In genomic region chr10:82934429-82934828, GRCh38 we compare ENCODE assay signal across 15 cellular contexts.
DNase-seq lines count a peak whose midpoint lies in the region; ATAC-seq and TF ChIP-seq lines count a peak whose summit lies in the region.
"Had no signal": no experiment of that assay in that cellular context is flagged by ENCODE, and none has a peak within 500 bp of the region (broad histone marks: within the 10 kb centered on the region; RNA-seq: fewer than 3 reads in every experiment).

No MANE protein-coding gene starts in this region.

- no peak overlapping the region for H3K9ac ChIP-seq in NT2/D1 (ENCODE audit: insufficient read length, low read depth)

- no peak overlapping the region for H3K4me3 ChIP-seq in breast epithelium
- no peak overlapping the region for H3K4me3 ChIP-seq in NT2/D1 (ENCODE audit: insufficient read length, low read depth)
- no peak overlapping the region for H3K4me3 ChIP-seq in epithelial cell of proximal tubule (ENCODE audit: low read depth, low read length)
- no peak overlapping the region for H3K4me3 ChIP-seq in thyroid gland (replicated peaks in 1 of 3)

- H3K4me3 Mint-ChIP-seq in MCF 10A (ENCODE audit: unreplicated experiment) = no peak overlapping the region

- no peaks in the 10 kb centered on the region for H3K9me3 Mint-ChIP-seq in MCF 10A (ENCODE audit: unreplicated experiment)

- H3K27me3 ChIP-seq in breast epithelium = no peaks in the 10 kb centered on the region
- no peaks in the 10 kb centered on the region for H3K27me3 ChIP-seq in NT2/D1 (ENCODE audit: insufficient read depth, insufficient read length)
- H3K27me3 ChIP-seq in thyroid gland = no peaks in the 10 kb centered on the region
- H3K27me3 ChIP-seq: brain microvascular endothelial cell, neutrophil had no signal

- CTCF ChIA-PET in MCF 10A (lab: Yijun Ruan, JAX) = interaction anchor here (1.9 kb wide), 1 partner anchor 23 kb away, joined by 5 read pairs; no protein-coding TSS in a partner anchor

- H3K9me3 ChIP-seq in breast epithelium (no peaks in the 10 kb centered on the region), NT2/D1 (ENCODE audit: insufficient read depth, low read length) (no peaks in the 10 kb centered on the region), thyroid gland (no peaks in the 10 kb centered on the region)
- H3K9me3 ChIP-seq: neutrophil had no signal

- H3K27ac ChIP-seq in breast epithelium = no peak overlapping the region
- no peak overlapping the region for H3K27ac ChIP-seq in thyroid gland
- H3K27ac ChIP-seq: brain microvascular endothelial cell, neutrophil had no signal

- no peak for ATAC-seq in HG02884 (IDR thresholded peaks at IDR 0.05; ENCODE audit: unreplicated experiment)

- H3K36me3 ChIP-seq in breast epithelium (no peaks in the 10 kb centered on the region), NT2/D1 (ENCODE audit: insufficient read depth, insufficient read length, low read length) (no peaks in the 10 kb centered on the region), thyroid gland (no peaks in the 10 kb centered on the region)
- H3K36me3 ChIP-seq: brain microvascular endothelial cell, neutrophil had no signal

- TF ChIP-seq POLR2A in breast epithelium (IDR thresholded peaks at IDR 0.05) = no peak
- no peak for TF ChIP-seq POLR2A in thyroid gland (IDR thresholded peaks at IDR 0.05)

- H3K36me3 Mint-ChIP-seq in MCF 10A (ENCODE audit: insufficient read depth, unreplicated experiment) = no peaks in the 10 kb centered on the region

- POLR2A ChIA-PET in MCF 10A (lab: Yijun Ruan, JAX) = no interaction called here

- intact Hi-C loops in MCF 10A (cut with micrococcal nuclease) (no loop called here), breast epithelium (cut with DNase I; ENCODE audit: low total_unique reads) (no loop called here), thyroid gland (cut with DNase I) (no loop called here)

- peaks cover 6% of the 10 kb centered on the region for H3K4me1 Mint-ChIP-seq in MCF 10A (ENCODE audit: insufficient read depth, unreplicated experiment)

- BruUV-seq in MCF 10A (replicated peaks; lab: Mats Ljungman, UMichigan) = no TSS peak

- TF ChIP-seq CTCF in MCF 10A (IDR thresholded peaks at IDR 0.05; ENCODE audit: unreplicated experiment) (no peak), breast epithelium (IDR thresholded peaks at IDR 0.05) (no peak), epithelial cell of proximal tubule (conservative IDR thresholded peaks at IDR 0.05; ENCODE audit: low read depth, low read length) (peak; percentile 17), thyroid gland (IDR thresholded peaks at IDR 0.05) (no peak)

- DNase-seq in MCF 10A (ENCODE audit: unreplicated experiment) = peak; percentile 21
- no peak for DNase-seq in breast epithelium (ENCODE audit: low spot score in 2 of 2)
- DNase-seq in NT2/D1 (ENCODE audit: low read depth, low spot score) = peak; percentile 6
- DNase-seq in epithelial cell of proximal tubule (ENCODE audit: low read depth) = no peak
- no peak for DNase-seq in superior temporal gyrus (ENCODE audit: extremely low spot score)
- no peak for DNase-seq in stimulated activated naive CD4-positive, alpha-beta T cell treated with Interleukin-2 at 50 U/mL for 16 hours (lab: John Stamatoyannopoulos, UW)
- DNase-seq in thyroid gland = no peak
- DNase-seq: activated T-cell treated with anti-CD3 and anti-CD28 coated beads, Interleukin-2, amount 50 U/mL, for 1 hour; brain microvascular endothelial cell; kidney glomerular epithelial cell; NCI-H1436 treated with DMSO at 0.1 percent for 48 hours; stimulated activated CD4-positive, alpha-beta T cell treated with anti-CD3 and anti-CD28 coated beads, Interleukin-1b, Interleukin-23, amount 100 ng/mL, for 48 hours; stimulated activated naive CD4-positive, alpha-beta T cell had no signal

- 60 to 67% methylated on average over 2 of the region's 2 CpGs for WGBS in thyroid gland, 2 donors

- H3K27me3 Mint-ChIP-seq in MCF 10A (ENCODE audit: insufficient read depth, unreplicated experiment) = no peaks in the 10 kb centered on the region

- H3K27ac Mint-ChIP-seq in MCF 10A (ENCODE audit: low read depth, unreplicated experiment) = no peak overlapping the region

- H3K4me1 ChIP-seq in breast epithelium (no peaks in the 10 kb centered on the region), NT2/D1 (ENCODE audit: insufficient read depth, insufficient read length) (no peaks in the 10 kb centered on the region), thyroid gland (no peaks in the 10 kb centered on the region)

Comparison
In these comparisons a context has a peak if more than half of its experiments do, and no peak if none do; other contexts are left out.
1. DNase-seq: peak in MCF 10A (single experiment) and NT2/D1 (single experiment); none in breast epithelium (0 of 2), epithelial cell of proximal tubule (single experiment), superior temporal gyrus (single experiment), stimulated activated naive CD4-positive, alpha-beta T cell treated with Interleukin-2 at 50 U/mL for 16 hours (single experiment) and thyroid gland (0 of 2).